In the genomic region with DNA sequence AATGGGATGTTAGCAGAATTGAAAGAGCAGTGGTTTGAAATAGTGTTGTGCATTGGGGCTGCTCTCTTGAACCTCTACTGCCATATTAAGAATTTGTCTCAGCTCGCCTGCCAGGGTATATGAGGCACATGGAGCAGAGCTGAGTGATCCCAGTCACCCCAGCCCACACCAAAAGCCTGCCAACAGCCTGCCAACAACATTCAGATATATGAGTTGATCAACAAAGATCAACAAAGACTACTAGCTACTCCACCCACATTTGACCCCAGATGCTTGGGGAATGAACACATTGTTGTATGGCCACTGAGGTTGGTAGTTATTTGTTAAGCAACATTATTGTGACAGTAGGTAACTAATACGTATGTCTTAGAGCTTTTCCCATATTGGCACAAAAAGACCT, we compare ENCODE assay signal across 33 cellular contexts.
A peak's percentile ranks its signal among the peaks of the same experiment; 100 is the strongest.
DNase-seq lines count a peak whose midpoint lies in the region; ATAC-seq, FAIRE-seq and TF ChIP-seq lines count a peak whose summit lies in the region.
"Had no signal": no experiment of that assay in that cellular context is flagged by ENCODE, and none has a peak within 500 bp of the region (broad histone marks: within the 10 kb centered on the region; RNA-seq: fewer than 3 reads in every experiment).

No MANE protein-coding gene starts in this region.

- H3K4me3 ChIP-seq in bronchial epithelial cell (ENCODE audit: low read depth, low read length), result no peak overlapping the region
- no peak overlapping the region for H3K4me3 ChIP-seq in mucosa of descending colon
- H3K4me3 ChIP-seq: ascending aorta, esophagus muscularis mucosa, gastrocnemius medialis, GM12878, SJSA1, upper lobe of left lung had no signal

- H3K36me3 ChIP-seq in bronchial epithelial cell (ENCODE audit: control insufficient read depth, insufficient read depth, low read length), result no peaks in the 10 kb centered on the region
- H3K36me3 ChIP-seq in mucosa of descending colon (ENCODE audit: low read depth), result no peaks in the 10 kb centered on the region
- H3K36me3 ChIP-seq: ascending aorta, esophagus muscularis mucosa, gastrocnemius medialis, SJSA1, upper lobe of left lung, WERI-Rb-1 had no signal

- no peak for TF ChIP-seq CTCF in bronchial epithelial cell (IDR thresholded peaks at IDR 0.05; ENCODE audit: insufficient read depth, low read length, severe bottlenecking)
- no peak for TF ChIP-seq CTCF in mucosa of descending colon (IDR thresholded peaks at IDR 0.05)

- no peaks in the 10 kb centered on the region for H3K27me3 ChIP-seq in bronchial epithelial cell (ENCODE audit: control insufficient read depth, insufficient read depth, low read length)
- H3K27me3 ChIP-seq: ascending aorta, esophagus muscularis mucosa, gastrocnemius medialis, SJSA1, upper lobe of left lung had no signal

- no peaks in the 10 kb centered on the region for H3K9me3 ChIP-seq in mucosa of descending colon
- H3K9me3 ChIP-seq: ascending aorta, esophagus muscularis mucosa, gastrocnemius medialis, SJSA1, upper lobe of left lung had no signal

- DNase-seq in AG20443 (ENCODE audit: low spot score), result peak; percentile 13
- peak; percentile 49 for DNase-seq in LHCN-M2 (ENCODE audit: low read depth)
- peak; percentile 8 for DNase-seq in bronchial epithelial cell (ENCODE audit: low read depth)
- peak; percentile 9 for DNase-seq in left kidney (ENCODE audit: low read depth, low spot score)
- DNase-seq in AG08396 (ENCODE audit: low spot score), result no peak
- DNase-seq in amygdala (lab: John Stamatoyannopoulos, UW), result no peak
- DNase-seq in mucosa of descending colon, result no peak
- DNase-seq: activated CD4-positive, alpha-beta T cell treated with anti-CD3 and anti-CD28 coated beads, Interleukin-2, amount 10 ng/mL, durations not matched to agents 24 days and 14 days; activated effector memory CD4-positive, alpha-beta T cell treated with Interleukin-2 at 50 U/mL for 16 hours; activated T-cell treated with anti-CD3 and anti-CD28 coated beads, Interleukin-2, amount 50 U/mL, for 1 hour; CD4-positive, alpha-beta T cell; central memory CD4-positive, alpha-beta T cell; gastrocnemius medialis; MV-4-11; NCI-H1436; NCI-H2081 treated with DMSO at 0.1 percent for 48 hours; NCI-H82; nephron progenitor cell; RPMI8226; T-helper 9 cell; upper lobe of left lung; WERI-Rb-1 had no signal

- no peaks in the 10 kb centered on the region for H3K4me1 ChIP-seq in mucosa of descending colon (ENCODE audit: low read depth)
- H3K4me1 ChIP-seq: ascending aorta, esophagus muscularis mucosa, gastrocnemius medialis, upper lobe of left lung had no signal

- intact Hi-C loops in mucosa of descending colon (cut with DNase I, micrococcal nuclease), result no loop called here

- no peak for ATAC-seq in GM18517 (IDR thresholded peaks at IDR 0.05; ENCODE audit: unreplicated experiment)
- no peak for ATAC-seq in mucosa of descending colon
- ATAC-seq: activated naive CD4-positive, alpha-beta T cell treated with anti-CD3 and anti-CD28 coated beads, Interleukin-2, amount 50 U/mL, for 72 hours; gastrocnemius medialis; GM12878; HCT116; HepG2; stimulated activated effector memory CD8-positive, alpha-beta T cell treated with anti-CD3 and anti-CD28 coated beads, Interleukin-12 subunit alpha, Interleukin-12 subunit beta, amount 100 ng/mL, for 72 hours had no signal

- no peak for FAIRE-seq in bronchial epithelial cell (lab: Jason Lieb, UNC)
- FAIRE-seq: A204.1, D721Med, GM12878, HepG2 had no signal

Comparison
In these comparisons a context has a peak if more than half of its experiments do, and no peak if none do; other contexts are left out.
1. DNase-seq: peak in AG20443 (single experiment), LHCN-M2 (single experiment), bronchial epithelial cell (single experiment) and left kidney (single experiment); none in AG08396 (single experiment), amygdala (0 of 56) and mucosa of descending colon (0 of 3).